ENCODE assay signal across 8 cellular contexts in genomic region chr16:11976850-11977205, GRCh38. TPM values are rescaled to one million over a fixed set of nuclear protein-coding genes. Genes with fewer than 3 reads are reported as not detected.
A peak's percentile ranks its signal among the peaks of the same experiment; 100 is the strongest.
DNase-seq lines count a peak whose midpoint lies in the region; ATAC-seq and TF ChIP-seq lines count a peak whose summit lies in the region.

No MANE protein-coding gene starts in this region.

- H3K4me1 ChIP-seq in breast epithelium (peaks cover 4 to 10% of the 10 kb centered on the region in 2 donors), mononuclear cell (ENCODE audit: insufficient read depth, low read length) (peaks cover 24% of the 10 kb centered on the region)

- peaks cover 40% of the 10 kb centered on the region for H3K36me3 Mint-ChIP-seq in Calu3 (ENCODE audit: insufficient read depth, unreplicated experiment)

- peaks cover 27% of the 10 kb centered on the region for H3K4me1 Mint-ChIP-seq in Calu3 (ENCODE audit: low read depth, unreplicated experiment)

- peak overlapping the region; percentile 91 for H3K27ac Mint-ChIP-seq in Calu3 (ENCODE audit: unreplicated experiment)

- H3K9me3 ChIP-seq in breast epithelium (no peaks in the 10 kb centered on the region), mononuclear cell (ENCODE audit: low read depth, low read length) (no peaks in the 10 kb centered on the region)

- ATAC-seq in HG03354 (IDR thresholded peaks at IDR 0.05; ENCODE audit: poor library complexity, severe bottlenecking, unreplicated experiment) = peak; percentile 1
- ATAC-seq in GM21381 (IDR thresholded peaks at IDR 0.05; ENCODE audit: unreplicated experiment) = no peak

- H3K27me3 ChIP-seq in breast epithelium (no peaks in the 10 kb centered on the region), mononuclear cell (ENCODE audit: insufficient read depth, low read length) (no peaks in the 10 kb centered on the region)

- H3K36me3 ChIP-seq in breast epithelium = no peaks in the 10 kb centered on the region

- H3K27ac ChIP-seq in breast epithelium = peak overlapping the region; percentile 80 to 88

- CTCF ChIA-PET in Calu3 (lab: Charles Lee) = interaction anchor here (1.0 to 1.2 kb wide), 2 partner anchors 13 to 91 kb away, joined by 3 to 8 read pairs; no protein-coding TSS in a partner anchor

- no TSS peak for BruUV-seq in Calu3 (replicated peaks; lab: Mats Ljungman, UMichigan)

- TF ChIP-seq POLR2A in breast epithelium (IDR thresholded peaks at IDR 0.05) = no peak

- TF ChIP-seq CTCF in Calu3 (IDR thresholded peaks at IDR 0.05; ENCODE audit: unreplicated experiment) (no peak), breast epithelium (IDR thresholded peaks at IDR 0.05) (no peak)

- H3K4me3 Mint-ChIP-seq in Calu3 (ENCODE audit: low read depth, unreplicated experiment) = peak overlapping the region; percentile 98

- DNase-seq in Calu3 (no peak), breast epithelium (ENCODE audit: low spot score in 2 of 2) (no peak), NCI-H2196 treated with DMSO at 0.1 percent for 48 hours (lab: John Stamatoyannopoulos, UW; ENCODE audit: unreplicated experiment) (no peak), DMS114 treated with DMSO at 0.1 percent for 48 hours (lab: John Stamatoyannopoulos, UW; ENCODE audit: unreplicated experiment) (no peak), GOT3 (lab: John Stamatoyannopoulos, UW) (no peak)

- no peaks in the 10 kb centered on the region for H3K27me3 Mint-ChIP-seq in Calu3 (ENCODE audit: unreplicated experiment)

- H3K9me3 Mint-ChIP-seq in Calu3 (ENCODE audit: low read depth, unreplicated experiment) = no peaks in the 10 kb centered on the region

- intact Hi-C loops in Calu3 (cut with micrococcal nuclease; ENCODE audit: unreplicated experiment) = no loop called here
- intact Hi-C loops in breast epithelium (cut with DNase I; ENCODE audit: low total_unique reads) = no loop called here

- H3K4me3 ChIP-seq in breast epithelium = peak overlapping the region; percentile 87 to 95 (median 89)
- H3K4me3 ChIP-seq in mononuclear cell (ENCODE audit: low read length) = peak overlapping the region; percentile 71

RNA-seq across cellular contexts. Expression of gene SNX29, which starts 0.3 kb away (rescaled TPM):
- 18.5 and 18.7 TPM in 2 replicates for total RNA-seq in Calu3 (2022)
- total RNA-seq in breast epithelium = 10 to 100 TPM; 19.2 to 37.4 (median 28.8) TPM
- total RNA-seq in mononuclear cell = 35.9 TPM

RNA-seq across cellular contexts. Expression of gene TNFRSF17, which starts 11.8 kb away (rescaled TPM):
- total RNA-seq in Calu3 (2022) (not detected in 2 replicates), breast epithelium (under 1 TPM in 2 of 3 donors, not detected in 1; 0.44 to 0.98 TPM), mononuclear cell (0.21 TPM)

RNA-seq across cellular contexts. Expression of gene NPIPB2, which starts 35.0 kb away (rescaled TPM):
- total RNA-seq in Calu3 (2022) (16.2 and 21.3 TPM in 2 replicates), breast epithelium (10 to 100 TPM; 14.8 to 23.9 (median 20.3) TPM), mononuclear cell (6.0 TPM)
